In genomic region chr3:150760431-150761200, GRCh38 we compare ENCODE assay signal across 8 cellular contexts. TPM values are rescaled to one million over a fixed set of nuclear protein-coding genes. Genes with fewer than 3 reads are reported as not detected.
DNase-seq lines count a peak whose midpoint lies in the region; ATAC-seq and TF ChIP-seq lines count a peak whose summit lies in the region.

No MANE protein-coding gene starts in this region.

- no peaks in the 10 kb centered on the region for H3K27me3 Mint-ChIP-seq in CD8-positive, alpha-beta T cell (ENCODE audit: low read depth)

- H3K9me3 ChIP-seq in CD8-positive, alpha-beta T cell (ENCODE audit: low read length), result no peaks in the 10 kb centered on the region
- H3K9me3 ChIP-seq in mucosa of rectum (ENCODE audit: control insufficient read depth in 2 of 2, low read length in 2 of 2), result no peaks in the 10 kb centered on the region

- H3K9me3 Mint-ChIP-seq in CD8-positive, alpha-beta T cell, result no peaks in the 10 kb centered on the region

- CTCF ChIA-PET in CD8-positive, alpha-beta T cell (lab: Charles Lee), result interaction anchor here (0.8 to 2.5 kb wide), 5 partner anchors 11 to 385 kb away, joined by 3 to 12 read pairs (median 4); no protein-coding TSS in a partner anchor

- peaks cover 64% of the 10 kb centered on the region for H3K4me1 Mint-ChIP-seq in CD8-positive, alpha-beta T cell (ENCODE audit: low read depth)

- no peak for ATAC-seq in CD8-positive, alpha-beta T cell
- ATAC-seq in GM21381 (IDR thresholded peaks at IDR 0.05; ENCODE audit: unreplicated experiment), result peak; percentile 28
- ATAC-seq in sciatic nerve, result no peak

- TF ChIP-seq CTCF in CD8-positive, alpha-beta T cell (IDR thresholded peaks at IDR 0.05), result no peak
- TF ChIP-seq CTCF in KMS-11 (conservative IDR thresholded peaks at IDR 0.05; ENCODE audit: low read depth, low read length), result no peak
- TF ChIP-seq CTCF in astrocyte of the spinal cord (IDR thresholded peaks at IDR 0.05; ENCODE audit: low read depth, low read length), result no peak

- POLR2A ChIA-PET in CD8-positive, alpha-beta T cell (lab: Charles Lee), result interaction anchor here (1.0 to 4.7 kb wide), 6 partner anchors 17 to 352 kb away, joined by 3 to 40 read pairs (median 4); partner anchors contain the start of genes EIF2A, SERP1 and TSC22D2

- H4K20me1 ChIP-seq in KMS-11 (ENCODE audit: insufficient read depth), result peaks cover 19% of the 10 kb centered on the region

- H3K27ac Mint-ChIP-seq in CD8-positive, alpha-beta T cell, result peak overlapping the region; percentile 96

- peak overlapping the region; percentile 81 for H3K4me3 ChIP-seq in CD8-positive, alpha-beta T cell (ENCODE audit: low read depth, low read length)
- peak overlapping the region; percentile 55 for H3K4me3 ChIP-seq in KMS-11 (IDR thresholded peaks at IDR 0.05; ENCODE audit: insufficient read depth, low read depth, low read length)
- peak overlapping the region; percentile 86 for H3K4me3 ChIP-seq in astrocyte of the spinal cord (ENCODE audit: low read depth, low read length)
- H3K4me3 ChIP-seq in mucosa of rectum (ENCODE audit: low read length in 2 of 2), result peak overlapping the region; percentile 89 to 91

- H3K4me2 ChIP-seq in KMS-11, result peak overlapping the region; percentile 94

- peaks cover 35% of the 10 kb centered on the region for H3K36me3 Mint-ChIP-seq in CD8-positive, alpha-beta T cell

- peak overlapping the region; percentile 94 for H3K4me3 Mint-ChIP-seq in CD8-positive, alpha-beta T cell

- intact Hi-C loops in CD8-positive, alpha-beta T cell (cut with DNase I, micrococcal nuclease), result loop anchor here (2.0 to 10.0 kb wide), 9 partner anchors 22 to 1766 kb away; partner anchors contain the start of genes MED12L (in 2 of the 2), ERICH6 (in 1 of the 2), GPR171 (in 1 of the 2) and GYG1 (in 1 of the 2)
- intact Hi-C loops in sciatic nerve (cut with DNase I), result no loop called here

- DNase-seq in CD8-positive, alpha-beta T cell, result peak in 1 of 7 experiments; percentile 27
- DNase-seq in astrocyte of the spinal cord (ENCODE audit: low read depth, low spot score), result no peak
- no peak for DNase-seq in sciatic nerve (ENCODE audit: low spot score)
- no peak for DNase-seq in COLO668 (lab: John Stamatoyannopoulos, UW; ENCODE audit: unreplicated experiment)
- DNase-seq in NCI-H1436 treated with DMSO at 0.1 percent for 48 hours (lab: John Stamatoyannopoulos, UW), result no peak

- H3K36me3 ChIP-seq in CD8-positive, alpha-beta T cell (ENCODE audit: insufficient read depth, low read length), result no peaks in the 10 kb centered on the region
- H3K36me3 ChIP-seq in KMS-11 (ENCODE audit: insufficient read depth) (no peaks in the 10 kb centered on the region; the same call in 1 of the 2 replicates), mucosa of rectum (ENCODE audit: control insufficient read depth in 2 of 2, insufficient read depth in 2 of 2, low read length in 2 of 2) (peaks cover 0 to 5% of the 10 kb centered on the region in 2 donors)

- H3K4me1 ChIP-seq in CD8-positive, alpha-beta T cell (ENCODE audit: insufficient read depth, low read length), result peaks cover 39% of the 10 kb centered on the region
- H3K4me1 ChIP-seq in KMS-11 (ENCODE audit: low read depth, poor library complexity, severe bottlenecking), result peaks cover 71% of the 10 kb centered on the region
- peaks cover 27 to 57% of the 10 kb centered on the region in 2 donors for H3K4me1 ChIP-seq in mucosa of rectum (ENCODE audit: control insufficient read depth in 2 of 2, insufficient read depth in 2 of 2, low read length in 2 of 2)

- H3K9ac ChIP-seq in KMS-11 (peak overlapping the region; percentile 87; the same call in 1 of the 2 replicates), mucosa of rectum (ENCODE audit: low read depth in 1 of 2, low read length in 2 of 2) (peak overlapping the region; percentile 57 to 64)

- H3K79me2 ChIP-seq in KMS-11 (ENCODE audit: insufficient read depth, low read depth), result peaks cover 83% of the 10 kb centered on the region

- no peaks in the 10 kb centered on the region for H3K27me3 ChIP-seq in CD8-positive, alpha-beta T cell (ENCODE audit: insufficient read depth, low read length)
- no peaks in the 10 kb centered on the region for H3K27me3 ChIP-seq in KMS-11 (ENCODE audit: insufficient read depth, low read depth)
- no peaks in the 10 kb centered on the region for H3K27me3 ChIP-seq in mucosa of rectum (ENCODE audit: control insufficient read depth in 2 of 2, insufficient read depth in 2 of 2, low read length in 2 of 2)

- H3K27ac ChIP-seq in CD8-positive, alpha-beta T cell (ENCODE audit: low read depth, low read length), result peak overlapping the region; percentile 38
- peak overlapping the region; percentile 11; the same call in 1 of the 2 replicates for H3K27ac ChIP-seq in KMS-11
- peak overlapping the region; percentile 52 to 99 for H3K27ac ChIP-seq in mucosa of rectum (ENCODE audit: low read depth in 2 of 2, low read length in 2 of 2)

- no peak overlapping the region for H2AFZ ChIP-seq in KMS-11 (ENCODE audit: low read depth)

- in situ Hi-C loops in astrocyte of the spinal cord (cut with HindIII; ENCODE audit: low sequenced_read_pairs), result no loop called here

RNA-seq across cellular contexts. Expression of gene SIAH2, which starts 2.4 kb away (rescaled TPM):
- 10 to 100 TPM; 57.0 to 65.4 TPM for total RNA-seq in CD8-positive, alpha-beta T cell
- total RNA-seq in sciatic nerve, result 19.1 TPM

RNA-seq across cellular contexts. Expression of gene ERICH6, which starts 56.9 kb away (rescaled TPM):
- under 1 TPM; 0.28 to 0.52 TPM for total RNA-seq in CD8-positive, alpha-beta T cell
- 0.49 TPM for total RNA-seq in sciatic nerve

Comparison
In these comparisons a context has a peak if more than half of its experiments do, and no peak if none do; other contexts are left out.
1. H3K27ac ChIP-seq: peak in every context shown above with its lines; median percentile 76 in mucosa of rectum; 38 in CD8-positive, alpha-beta T cell; 11 in KMS-11.